8 cellular contexts compared by ENCODE assay signal in the genomic region with DNA sequence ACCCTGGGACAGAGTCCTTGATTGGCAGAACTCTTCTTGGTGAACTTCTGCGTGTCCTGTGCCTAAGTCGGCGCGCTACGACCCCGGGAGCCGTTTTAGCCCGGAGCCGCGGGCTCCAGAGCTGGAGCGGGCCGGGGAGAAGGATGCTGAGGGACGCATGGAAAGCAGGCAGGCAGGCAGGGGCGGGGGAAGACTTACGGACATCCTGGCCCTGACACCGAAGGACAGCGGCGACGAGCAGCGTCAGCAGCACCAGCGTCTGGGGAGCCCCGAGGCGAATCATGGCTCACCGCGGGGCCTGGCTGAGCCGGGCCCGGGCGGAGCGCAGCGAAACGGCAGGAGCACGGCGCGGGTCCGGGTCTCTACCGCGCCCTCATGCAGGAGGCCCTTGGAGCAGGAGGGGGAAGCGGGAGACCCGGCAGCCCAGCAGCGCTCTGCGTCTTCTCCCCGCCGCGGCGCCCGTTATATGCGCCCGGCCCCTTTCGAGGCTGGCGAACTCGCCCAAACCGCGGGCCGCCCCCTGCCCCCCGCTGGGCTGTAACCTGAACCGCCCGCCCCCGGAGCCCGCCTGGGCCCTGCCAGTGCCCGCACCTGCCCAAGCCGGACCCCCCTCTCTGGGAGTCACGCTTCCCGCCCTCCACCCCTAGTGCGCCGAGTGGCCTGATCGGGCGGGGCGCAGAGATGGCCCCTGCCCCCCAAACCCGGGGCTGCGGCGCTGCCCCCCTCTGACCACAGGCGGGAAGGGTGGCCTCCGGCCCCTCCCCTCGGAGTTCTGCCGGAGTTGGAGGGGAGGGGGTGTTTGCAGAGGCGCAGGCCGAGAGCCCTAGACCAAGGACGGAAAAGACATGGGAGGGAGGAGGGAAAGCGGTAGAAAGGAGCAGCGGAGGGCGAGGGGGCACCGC. TPM values are rescaled to one million over a fixed set of nuclear protein-coding genes. Genes with fewer than 3 reads are reported as not detected.
DNase-seq lines count a peak whose midpoint lies in the region; ATAC-seq and TF ChIP-seq lines count a peak whose summit lies in the region.

Gene COL2A1, minus strand, starts transcription at position 438 of the 902 bp plus-strand sequence. Its CDS starts 155 bp downstream, at position 283.

- peaks cover 22% of the 10 kb centered on the region for H3K4me1 ChIP-seq in Panc1 (ENCODE audit: control insufficient read depth, insufficient read depth, low read length)

- no peak within 1 kb of the TSS for H3K27ac ChIP-seq in Panc1 (ENCODE audit: low read length)
- H3K27ac ChIP-seq in coronary artery: no peak within 1 kb of the TSS

- H3K4me3 ChIP-seq in Panc1 (ENCODE audit: low read depth in 2 of 2, low read length in 2 of 2) (peak within 1 kb of the TSS; percentile 21 to 46; a peak in 3 of 4 replicates), coronary artery (peak within 1 kb of the TSS; percentile 65)

- intact Hi-C loops in Panc1 (cut with micrococcal nuclease; ENCODE audit: unreplicated experiment): no loop called here

- POLR2A ChIA-PET in Panc1 (lab: Charles Lee): no interaction called here

- peak; percentile 61 for ATAC-seq in Panc1
- no peak for ATAC-seq in GM18511 (IDR thresholded peaks at IDR 0.05; ENCODE audit: unreplicated experiment)
- no peak for ATAC-seq in HG02981 (IDR thresholded peaks at IDR 0.05; ENCODE audit: unreplicated experiment)
- no peak for ATAC-seq in HG03108 (IDR thresholded peaks at IDR 0.05; ENCODE audit: unreplicated experiment)

- TF ChIP-seq CTCF in GM13976 (IDR thresholded peaks at IDR 0.05; ENCODE audit: borderline replicate concordance, control extremely low read depth, extremely low read depth, insufficient read depth, missing control alignments): no peak
- TF ChIP-seq CTCF in Panc1 (IDR thresholded peaks at IDR 0.05): no peak
- TF ChIP-seq CTCF in coronary artery (IDR thresholded peaks at IDR 0.05): no peak

- DNase-seq in GM13976 (ENCODE audit: low spot score) (peak; percentile 58), Panc1 (ENCODE audit: low read depth, low spot score) (no peak), coronary artery (ENCODE audit: low spot score) (no peak), myocyte (ENCODE audit: low read depth) (peak; percentile 15), NAMALWA (ENCODE audit: low spot score) (no peak)

- CTCF ChIA-PET in Panc1 (lab: Charles Lee): no interaction called here

- no TSS peak for BruUV-seq in Panc1 (replicated peaks; lab: Mats Ljungman, UMichigan)

- H3K9me3 ChIP-seq in Panc1 (ENCODE audit: control insufficient read depth, insufficient read depth, low read depth, low read length): no peaks in the 10 kb centered on the region

- no peaks in the 10 kb centered on the region for H3K36me3 ChIP-seq in Panc1 (ENCODE audit: control insufficient read depth, insufficient read depth, low read length)

- in situ Hi-C loops in GM13976 (cut with MboI; ENCODE audit: low sequenced_read_pairs, unreplicated experiment): no loop called here
- in situ Hi-C loops in Panc1 (cut with HindIII; ENCODE audit: low pct_unique_long_range_greater_than_20kb, low sequenced_read_pairs): no loop called here

- H3K27me3 ChIP-seq in Panc1 (ENCODE audit: control insufficient read depth, insufficient read depth, low read length): peaks cover 48% of the 10 kb centered on the region

RNA-seq across cellular contexts. Expression of gene COL2A1, which starts in this region (rescaled TPM):
- total RNA-seq in Panc1 (2021; ENCODE audit: unreplicated experiment): 1.4 TPM
- 0.55 TPM for polyA plus RNA-seq in Panc1 (2012; ENCODE audit: insufficient read length)
- total RNA-seq in myocyte: 0.51 and 0.78 TPM in 2 replicates
- polyA plus RNA-seq in myocyte (2012): 0.04 TPM

Comparison
In these comparisons a context has a peak if more than half of its experiments do, and no peak if none do; other contexts are left out.
1. Peak in DNase-seq in myocyte; RNA of the gene not detected or under 1 TPM.